8 cellular contexts compared by ENCODE assay signal in the genomic region with DNA sequence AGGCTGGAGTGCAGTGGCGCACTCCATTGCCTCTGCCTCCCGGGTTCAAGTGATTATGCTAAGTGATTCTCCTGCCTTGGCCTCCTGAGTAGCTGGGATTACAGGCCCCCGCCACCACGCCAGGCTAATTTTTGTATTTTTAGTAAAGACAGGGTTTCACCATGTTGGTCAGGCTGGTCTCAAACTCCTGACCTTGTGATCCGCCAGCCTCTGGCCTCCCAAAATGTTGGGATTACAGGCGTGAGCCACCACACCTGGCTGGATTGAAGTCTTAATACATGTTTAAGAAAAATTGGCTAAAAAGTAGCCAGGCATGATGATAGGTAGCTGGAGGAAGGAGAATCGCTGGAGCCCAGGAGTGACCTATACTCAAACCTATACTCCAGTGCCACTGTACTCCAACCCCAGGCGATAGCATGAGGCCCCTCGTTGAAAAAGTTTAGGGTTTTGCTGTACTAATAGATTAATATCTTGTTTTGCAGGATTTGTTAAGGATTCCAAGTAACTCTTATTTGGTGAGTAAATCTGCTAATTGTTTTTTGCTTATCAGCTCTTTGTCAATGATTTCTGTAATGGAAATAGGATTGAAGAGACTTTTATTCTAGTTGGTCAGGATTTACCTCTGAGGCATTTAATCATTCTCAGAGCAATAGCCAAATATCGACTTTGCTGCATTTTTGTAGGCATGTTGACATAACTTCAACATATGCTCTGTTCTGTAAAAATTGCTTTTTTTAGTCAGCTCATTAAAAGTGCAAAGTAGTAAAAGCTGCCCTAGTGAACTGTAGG. TPM values are rescaled to one million over a fixed set of nuclear protein-coding genes. Genes with fewer than 3 reads are reported as not detected.
DNase-seq lines count a peak whose midpoint lies in the region; ATAC-seq lines count a peak whose summit lies in the region.

No MANE protein-coding gene starts in this region.

- in situ Hi-C loops in ACHN (cut with HindIII; ENCODE audit: low pct_ligation_motif_present, low pct_unique_long_range_greater_than_20kb, low sequenced_read_pairs) = no loop called here

- CTCF ChIA-PET in activated CD4-positive, alpha-beta memory T cell treated with anti-CD3 and anti-CD28 coated beads, Interleukin-2, amount 10 ng/mL, durations not matched to agents 7 days and 5 days (lab: Charles Lee) = interaction anchor here (0.6 to 2.8 kb wide), 11 partner anchors 10 to 1707 kb away, joined by 3 to 12 read pairs (median 5); partner anchors contain the start of gene TAF12

- H3K4me3 ChIP-seq in iPS-11a (ENCODE audit: low read depth, low read length) = peak overlapping the region; percentile 94

- no peaks in the 10 kb centered on the region for H3K9me3 Mint-ChIP-seq in activated CD4-positive, alpha-beta memory T cell treated with anti-CD3 and anti-CD28 coated beads, Interleukin-2, amount 10 ng/mL, durations not matched to agents 7 days and 5 days
- H3K9me3 Mint-ChIP-seq in stimulated activated memory B cell treated with anti-CD40 and anti-IgM and Interleukin-4, amounts not matched to agents 10 μg/mL and 1 μg/mL and 100 μg/mL, for 72 hours = no peaks in the 10 kb centered on the region

- DNase-seq in NCI-H82 (lab: John Stamatoyannopoulos, UW) (peak; percentile 58), NCI-H82 treated with DMSO at 0.1 percent for 48 hours (lab: John Stamatoyannopoulos, UW; ENCODE audit: unreplicated experiment) (no peak), AG08395 (ENCODE audit: low spot score) (no peak), cerebellar nuclear complex (lab: John Stamatoyannopoulos, UW) (no peak), ACHN (no peak)
- no peak for DNase-seq in activated CD4-positive, alpha-beta memory T cell treated with anti-CD3 and anti-CD28 coated beads, Interleukin-2, amount 10 ng/mL, durations not matched to agents 7 days and 5 days

- H3K4me3 Mint-ChIP-seq in activated CD4-positive, alpha-beta memory T cell treated with anti-CD3 and anti-CD28 coated beads, Interleukin-2, amount 10 ng/mL, durations not matched to agents 7 days and 5 days = peak overlapping the region; percentile 98
- peak overlapping the region; percentile 95 for H3K4me3 Mint-ChIP-seq in stimulated activated memory B cell treated with anti-CD40 and anti-IgM and Interleukin-4, amounts not matched to agents 10 μg/mL and 1 μg/mL and 100 μg/mL, for 72 hours

- H3K27me3 Mint-ChIP-seq in activated CD4-positive, alpha-beta memory T cell treated with anti-CD3 and anti-CD28 coated beads, Interleukin-2, amount 10 ng/mL, durations not matched to agents 7 days and 5 days = no peaks in the 10 kb centered on the region
- no peaks in the 10 kb centered on the region for H3K27me3 Mint-ChIP-seq in stimulated activated memory B cell treated with anti-CD40 and anti-IgM and Interleukin-4, amounts not matched to agents 10 μg/mL and 1 μg/mL and 100 μg/mL, for 72 hours

- H3K27ac Mint-ChIP-seq in activated CD4-positive, alpha-beta memory T cell treated with anti-CD3 and anti-CD28 coated beads, Interleukin-2, amount 10 ng/mL, durations not matched to agents 7 days and 5 days = peak overlapping the region; percentile 97
- H3K27ac Mint-ChIP-seq in stimulated activated memory B cell treated with anti-CD40 and anti-IgM and Interleukin-4, amounts not matched to agents 10 μg/mL and 1 μg/mL and 100 μg/mL, for 72 hours = peak overlapping the region; percentile 99

- H3K36me3 Mint-ChIP-seq in activated CD4-positive, alpha-beta memory T cell treated with anti-CD3 and anti-CD28 coated beads, Interleukin-2, amount 10 ng/mL, durations not matched to agents 7 days and 5 days (ENCODE audit: low read depth) = peaks cover 74% of the 10 kb centered on the region
- H3K36me3 Mint-ChIP-seq in stimulated activated memory B cell treated with anti-CD40 and anti-IgM and Interleukin-4, amounts not matched to agents 10 μg/mL and 1 μg/mL and 100 μg/mL, for 72 hours = peaks cover 75% of the 10 kb centered on the region

- no peak for ATAC-seq in stimulated activated memory B cell treated with anti-CD40 and anti-IgM and Interleukin-4, amounts not matched to agents 10 μg/mL and 1 μg/mL and 100 μg/mL, for 72 hours

- POLR2A ChIA-PET in activated CD4-positive, alpha-beta memory T cell treated with anti-CD3 and anti-CD28 coated beads, Interleukin-2, amount 10 ng/mL, durations not matched to agents 7 days and 5 days (lab: Charles Lee) = interaction anchor here (0.6 to 14.5 kb wide), 21 partner anchors 11 to 674 kb away, joined by 3 to 264 read pairs (median 9); partner anchors contain the start of genes ATP5IF1, EYA3, GMEB1 and MED18

- H3K4me1 Mint-ChIP-seq in activated CD4-positive, alpha-beta memory T cell treated with anti-CD3 and anti-CD28 coated beads, Interleukin-2, amount 10 ng/mL, durations not matched to agents 7 days and 5 days = peaks cover 55% of the 10 kb centered on the region
- peaks cover 47% of the 10 kb centered on the region for H3K4me1 Mint-ChIP-seq in stimulated activated memory B cell treated with anti-CD40 and anti-IgM and Interleukin-4, amounts not matched to agents 10 μg/mL and 1 μg/mL and 100 μg/mL, for 72 hours

RNA-seq across cellular contexts. Expression of gene RCC1, which starts 2.0 kb away (rescaled TPM):
- total RNA-seq in activated CD4-positive, alpha-beta memory T cell treated with anti-CD3 and anti-CD28 coated beads, Interleukin-2, amount 10 ng/mL, durations not matched to agents 7 days and 5 days = 10 to 100 TPM; 47.6 to 50.7 TPM

RNA-seq across cellular contexts. Expression of gene TRNAU1AP, which starts 45.0 kb away (rescaled TPM):
- 10 to 100 TPM; 56.9 to 58.9 TPM for total RNA-seq in activated CD4-positive, alpha-beta memory T cell treated with anti-CD3 and anti-CD28 coated beads, Interleukin-2, amount 10 ng/mL, durations not matched to agents 7 days and 5 days
